8 cellular contexts compared by ENCODE assay signal in genomic region chr6:41894366-41895299, GRCh38.
DNase-seq lines count a peak whose midpoint lies in the region; ATAC-seq and TF ChIP-seq lines count a peak whose summit lies in the region.

No MANE protein-coding gene starts in this region.

- no peaks in the 10 kb centered on the region for H3K9me3 Mint-ChIP-seq in activated naive CD8-positive, alpha-beta T cell treated with anti-CD3 and anti-CD28 coated beads, Interleukin-2, amount 50 U/mL, for 24 hours
- no peaks in the 10 kb centered on the region for H3K9me3 Mint-ChIP-seq in stimulated activated effector memory CD8-positive, alpha-beta T cell treated with anti-CD3 and anti-CD28 coated beads, Interleukin-12 subunit alpha, Interleukin-12 subunit beta, amount 100 ng/mL, for 72 hours

- POLR2A ChIA-PET in HEK293T (lab: Yijun Ruan, JAX), result interaction anchor here (0.8 to 2.6 kb wide), 8 partner anchors 7 to 154 kb away, joined by 3 to 9 read pairs (median 4); partner anchors contain the start of genes BYSL, MED20 and TOMM6

- DNase-seq in NCI-H524 (lab: John Stamatoyannopoulos, UW) (peak; percentile 38 to 67), NCI-H524 treated with DMSO at 0.1 percent for 48 hours (lab: John Stamatoyannopoulos, UW) (no peak), HEK293T (ENCODE audit: extremely low spot score) (peak; percentile 13), NCI-H1105 treated with DMSO at 0.1 percent for 48 hours (lab: John Stamatoyannopoulos, UW) (peak; percentile 55), iris pigment epithelial cell (ENCODE audit: low read depth) (peak; percentile 24), HuH-7.5 (ENCODE audit: low spot score) (no peak)
- peak; percentile 10 for DNase-seq in activated naive CD8-positive, alpha-beta T cell treated with anti-CD3 and anti-CD28 coated beads, Interleukin-2, amount 50 U/mL, for 24 hours
- DNase-seq in stimulated activated effector memory CD8-positive, alpha-beta T cell treated with anti-CD3 and anti-CD28 coated beads, Interleukin-12 subunit alpha, Interleukin-12 subunit beta, amount 100 ng/mL, for 72 hours (ENCODE audit: low spot score in 2 of 2), result no peak

- H3K36me3 Mint-ChIP-seq in activated naive CD8-positive, alpha-beta T cell treated with anti-CD3 and anti-CD28 coated beads, Interleukin-2, amount 50 U/mL, for 24 hours (ENCODE audit: low read depth), result no peaks in the 10 kb centered on the region
- H3K36me3 Mint-ChIP-seq in stimulated activated effector memory CD8-positive, alpha-beta T cell treated with anti-CD3 and anti-CD28 coated beads, Interleukin-12 subunit alpha, Interleukin-12 subunit beta, amount 100 ng/mL, for 72 hours, result peaks cover 8% of the 10 kb centered on the region

- peaks cover 9% of the 10 kb centered on the region for H3K4me1 Mint-ChIP-seq in activated naive CD8-positive, alpha-beta T cell treated with anti-CD3 and anti-CD28 coated beads, Interleukin-2, amount 50 U/mL, for 24 hours
- peaks cover 11% of the 10 kb centered on the region for H3K4me1 Mint-ChIP-seq in stimulated activated effector memory CD8-positive, alpha-beta T cell treated with anti-CD3 and anti-CD28 coated beads, Interleukin-12 subunit alpha, Interleukin-12 subunit beta, amount 100 ng/mL, for 72 hours

- H3K27ac Mint-ChIP-seq in activated naive CD8-positive, alpha-beta T cell treated with anti-CD3 and anti-CD28 coated beads, Interleukin-2, amount 50 U/mL, for 24 hours, result no peak overlapping the region
- H3K27ac Mint-ChIP-seq in stimulated activated effector memory CD8-positive, alpha-beta T cell treated with anti-CD3 and anti-CD28 coated beads, Interleukin-12 subunit alpha, Interleukin-12 subunit beta, amount 100 ng/mL, for 72 hours, result no peak overlapping the region

- no peaks in the 10 kb centered on the region for H3K27me3 Mint-ChIP-seq in activated naive CD8-positive, alpha-beta T cell treated with anti-CD3 and anti-CD28 coated beads, Interleukin-2, amount 50 U/mL, for 24 hours

- ATAC-seq in activated naive CD8-positive, alpha-beta T cell treated with anti-CD3 and anti-CD28 coated beads, Interleukin-2, amount 50 U/mL, for 24 hours, result peak; percentile 34
- peak; percentile 47 for ATAC-seq in stimulated activated effector memory CD8-positive, alpha-beta T cell treated with anti-CD3 and anti-CD28 coated beads, Interleukin-12 subunit alpha, Interleukin-12 subunit beta, amount 100 ng/mL, for 72 hours

- H3K4me3 Mint-ChIP-seq in activated naive CD8-positive, alpha-beta T cell treated with anti-CD3 and anti-CD28 coated beads, Interleukin-2, amount 50 U/mL, for 24 hours, result no peak overlapping the region
- H3K4me3 Mint-ChIP-seq in stimulated activated effector memory CD8-positive, alpha-beta T cell treated with anti-CD3 and anti-CD28 coated beads, Interleukin-12 subunit alpha, Interleukin-12 subunit beta, amount 100 ng/mL, for 72 hours, result no peak overlapping the region

- CTCF ChIA-PET in HEK293T (lab: Yijun Ruan, JAX), result interaction anchor here (1.0 kb wide), 1 partner anchor 26 kb away, joined by 4 read pairs; the partner anchor contains the start of genes BYSL and MED20

TF ChIP-seq in HEK293T, 16 proteins besides CTCF, POLR2A, EP300 and RAD21:
- TF ChIP-seq ELF4 (IDR thresholded peaks at IDR 0.05), result no peak
- TF ChIP-seq SP1 (IDR thresholded peaks at IDR 0.05), result no peak
- TF ChIP-seq L3MBTL2 (conservative IDR thresholded peaks at IDR 0.05), result 0 out of 2 replicates have a peak, but pooled peaks have one; percentile 17

Comparison
In these comparisons a context has a peak if more than half of its experiments do, and no peak if none do; other contexts are left out.
1. DNase-seq: peak in NCI-H524 (2 of 2), HEK293T (single experiment), NCI-H1105 treated with DMSO at 0.1 percent for 48 hours (single experiment), activated naive CD8-positive, alpha-beta T cell treated with anti-CD3 and anti-CD28 coated beads, Interleukin-2, amount 50 U/mL, for 24 hours (single experiment) and iris pigment epithelial cell (single experiment); none in NCI-H524 treated with DMSO at 0.1 percent for 48 hours (single experiment), stimulated activated effector memory CD8-positive, alpha-beta T cell treated with anti-CD3 and anti-CD28 coated beads, Interleukin-12 subunit alpha, Interleukin-12 subunit beta, amount 100 ng/mL, for 72 hours (0 of 2) and HuH-7.5 (single experiment).